1 cellular context compared by ENCODE assay signal in genomic region chr6:158220786-158221442, GRCh38.
TF ChIP-seq lines count a peak whose summit lies in the region.

No MANE protein-coding gene starts in this region.

TF ChIP-seq in K562, 482 proteins besides CTCF, POLR2A, EP300 and RAD21 (continued from another document and continues in another):
- TF ChIP-seq ZMIZ1 (IDR thresholded peaks at IDR 0.05; ENCODE audit: low read depth in 2 of 2, low read length in 2 of 2): 0 out of 4 replicates have a peak, but pooled peaks of 1 of the 2 experiments have one; percentile 22
- peak; percentile 51 for TF ChIP-seq CREM (IDR thresholded peaks at IDR 0.05; ENCODE audit: low read depth)
- TF ChIP-seq POLR2AphosphoS5 (IDR thresholded peaks at IDR 0.05; ENCODE audit: control insufficient read depth, insufficient read depth, low read depth, low read length): no peak
- TF ChIP-seq ZNF76 (CRISPR knock-in tag; IDR thresholded peaks at IDR 0.05; ENCODE audit: borderline replicate concordance): no peak
- TF ChIP-seq GATA2 (CRISPR knock-in tag; IDR thresholded peaks at IDR 0.05): no peak
- TF ChIP-seq SOX6 (IDR thresholded peaks at IDR 0.05): peak; percentile 57; the same call in 1 of the 2 replicates
- peak; percentile 98 for TF ChIP-seq SMC3 (conservative IDR thresholded peaks at IDR 0.05; ENCODE audit: insufficient read depth, low read depth, low read length)
- peak; percentile 84 for TF ChIP-seq ZNF384 (IDR thresholded peaks at IDR 0.05; ENCODE audit: low read depth, low read length)
- TF ChIP-seq CTBP1 (IDR thresholded peaks at IDR 0.05; ENCODE audit: borderline replicate concordance): peak; percentile 48
- no peak for TF ChIP-seq ZBTB5 (IDR thresholded peaks at IDR 0.05)
- peak; percentile 55; the same call in 1 of the 2 replicates for TF ChIP-seq TFAP4 (CRISPR knock-in tag; IDR thresholded peaks at IDR 0.05; ENCODE audit: borderline replicate concordance)
- peak; percentile 38 for TF ChIP-seq CTCFL (IDR thresholded peaks at IDR 0.05; ENCODE audit: borderline replicate concordance, insufficient read depth, low read depth, low read length, poor library complexity, severe bottlenecking)
- no peak for TF ChIP-seq CBFA2T3 (IDR thresholded peaks at IDR 0.05)
- no peak for TF ChIP-seq TRIM25 (IDR thresholded peaks at IDR 0.05; ENCODE audit: borderline replicate concordance)
- TF ChIP-seq THAP7 (CRISPR knock-in tag; IDR thresholded peaks at IDR 0.05): no peak
- peak; percentile 24; the same call in 1 of the 2 replicates for TF ChIP-seq BHLHE40 (IDR thresholded peaks at IDR 0.05; ENCODE audit: low read length)
- TF ChIP-seq MITF (IDR thresholded peaks at IDR 0.05): no peak
- TF ChIP-seq HCFC1 (IDR thresholded peaks at IDR 0.05; ENCODE audit: low read depth, low read length): peak; percentile 33; the same call in 1 of the 2 replicates
- no peak for TF ChIP-seq STAT5A (IDR thresholded peaks at IDR 0.05; ENCODE audit: borderline replicate concordance, low read length)
- TF ChIP-seq AFF4 (CRISPR knock-in tag; IDR thresholded peaks at IDR 0.05): no peak
- TF ChIP-seq ZNF740 (CRISPR knock-in tag; IDR thresholded peaks at IDR 0.05): 0 out of 2 replicates have a peak, but pooled peaks have one; percentile 23
- no peak for TF ChIP-seq ZNF740 (tag; IDR thresholded peaks at IDR 0.05)
- TF ChIP-seq MYNN (IDR thresholded peaks at IDR 0.05): 0 out of 2 replicates have a peak, but pooled peaks have one; percentile 48
- no peak for TF ChIP-seq MYNN (CRISPR knock-in tag; IDR thresholded peaks at IDR 0.05)
- TF ChIP-seq RB1 (IDR thresholded peaks at IDR 0.05; ENCODE audit: low read depth): peak; percentile 84
- TF ChIP-seq YY1 (IDR thresholded peaks at IDR 0.05; ENCODE audit: borderline replicate concordance in 1 of 3, control insufficient read depth in 1 of 3, extremely low read depth in 1 of 3, insufficient read depth in 3 of 3, insufficient read length in 1 of 3, insufficient replicate concordance in 2 of 3, low read depth in 1 of 3, low read length in 2 of 3): peak in 1 of 3 experiments; percentile 32
- no peak for TF ChIP-seq THRA (IDR thresholded peaks at IDR 0.05)
- TF ChIP-seq MLLT1 (IDR thresholded peaks at IDR 0.05): 0 out of 4 replicates have a peak, but pooled peaks of 1 of the 2 experiments have one; percentile 17
- peak; percentile 75; the same call in 1 of the 2 replicates for TF ChIP-seq XRCC5 (IDR thresholded peaks at IDR 0.05; ENCODE audit: low read depth, low read length)
- TF ChIP-seq CC2D1A (IDR thresholded peaks at IDR 0.05): peak; percentile 85
- no peak for TF ChIP-seq CHD2 (IDR thresholded peaks at IDR 0.05; ENCODE audit: low read depth, low read length)
- peak; percentile 45; the same call in 1 of the 2 replicates for TF ChIP-seq PKNOX1 (IDR thresholded peaks at IDR 0.05)
